ENCODE assay signal across 9 cellular contexts in genomic region chr11:126485021-126485781, GRCh38.
DNase-seq lines count a peak whose midpoint lies in the region; ATAC-seq and TF ChIP-seq lines count a peak whose summit lies in the region.
"Had no signal": no experiment of that assay in that cellular context is flagged by ENCODE, and none has a peak within 500 bp of the region (broad histone marks: within the 10 kb centered on the region; RNA-seq: fewer than 3 reads in every experiment).

No MANE protein-coding gene starts in this region.

- no peaks in the 10 kb centered on the region for H3K36me3 Mint-ChIP-seq in endothelial cell (ENCODE audit: low read depth, unreplicated experiment)

- DNase-seq in AG09319 (ENCODE audit: extremely low read depth, low read depth) (peak; percentile 10), LHCN-M2 (ENCODE audit: low read depth) (peak; percentile 41), endothelial cell (ENCODE audit: low spot score) (no peak), mucosa of gallbladder (ENCODE audit: low spot score) (no peak), NCI-H187 (lab: John Stamatoyannopoulos, UW) (no peak)
- DNase-seq in activated CD4-positive, alpha-beta T cell treated with anti-CD3 and anti-CD28 coated beads, Interleukin-2, amount 50 U/mL, for 48 hours, result no peak
- DNase-seq: stimulated activated CD4-positive, alpha-beta T cell treated with anti-CD3 and anti-CD28 coated beads, Interleukin-4, amount 100 ng/mL, for 1 hour had no signal

- H3K9me3 Mint-ChIP-seq in endothelial cell (ENCODE audit: unreplicated experiment), result no peaks in the 10 kb centered on the region

- H3K27ac Mint-ChIP-seq in endothelial cell (ENCODE audit: unreplicated experiment), result peak overlapping the region; percentile 39

- H3K4me1 Mint-ChIP-seq in endothelial cell (ENCODE audit: unreplicated experiment), result peaks cover 8% of the 10 kb centered on the region

- H3K27me3 Mint-ChIP-seq in endothelial cell (ENCODE audit: unreplicated experiment), result peaks cover 8% of the 10 kb centered on the region

- TF ChIP-seq CTCF in AG09319 (IDR thresholded peaks at IDR 0.05; ENCODE audit: low read depth, low read length), result peak; percentile 15; the same call in 1 of the 2 replicates
- TF ChIP-seq CTCF in endothelial cell (IDR thresholded peaks at IDR 0.05; ENCODE audit: unreplicated experiment), result no peak

- no peak overlapping the region for H3K4me3 Mint-ChIP-seq in endothelial cell (ENCODE audit: unreplicated experiment)

- peak; percentile 50 for ATAC-seq in GM19438 (IDR thresholded peaks at IDR 0.05; ENCODE audit: low read depth, unreplicated experiment)
- ATAC-seq in GM18909 (IDR thresholded peaks at IDR 0.05; ENCODE audit: poor library complexity, unreplicated experiment), result no peak

Comparison
In these comparisons a context has a peak if more than half of its experiments do, and no peak if none do; other contexts are left out.
1. DNase-seq: peak in AG09319 (single experiment) and LHCN-M2 (single experiment); none in endothelial cell (single experiment), mucosa of gallbladder (single experiment), NCI-H187 (0 of 2) and activated CD4-positive, alpha-beta T cell treated with anti-CD3 and anti-CD28 coated beads, Interleukin-2, amount 50 U/mL, for 48 hours (0 of 2).